8 cellular contexts compared by ENCODE assay signal in the genomic region with DNA sequence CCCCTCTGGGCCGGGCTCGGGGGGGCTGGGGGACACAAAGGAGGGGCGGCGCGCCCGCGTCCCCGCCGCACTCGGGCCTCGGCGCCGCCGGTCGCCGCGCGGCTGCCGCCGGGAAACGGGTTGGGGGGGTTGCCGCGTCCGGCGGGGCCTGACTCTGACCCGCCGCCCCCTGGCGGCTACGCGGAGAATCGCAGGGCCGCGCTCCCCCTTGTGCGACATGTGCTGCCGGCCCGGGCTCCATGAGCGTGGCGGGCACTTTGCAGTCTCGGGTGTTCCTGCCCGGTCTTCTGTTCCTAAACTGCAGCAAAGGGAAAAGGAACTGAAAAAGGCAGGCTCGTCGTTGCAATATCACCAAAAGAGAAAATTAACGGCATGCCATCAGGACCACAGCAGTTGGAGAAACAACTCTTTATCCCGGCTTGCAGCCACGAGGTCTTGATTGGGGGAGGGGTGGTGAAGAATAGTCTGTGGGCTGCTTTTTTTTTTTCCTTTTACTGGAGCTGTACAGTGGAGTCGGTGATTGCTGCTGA. TPM values are rescaled to one million over a fixed set of nuclear protein-coding genes. Genes with fewer than 3 reads are reported as not detected.
DNase-seq lines count a peak whose midpoint lies in the region; ATAC-seq and TF ChIP-seq lines count a peak whose summit lies in the region.

No MANE protein-coding gene starts in this region.

- H3K36me3 ChIP-seq in ovary (no peaks in the 10 kb centered on the region), thyroid gland (peaks cover 5% of the 10 kb centered on the region in 2 donors)

- TF ChIP-seq CTCF in HFFc6 (IDR thresholded peaks at IDR 0.05) (peak; percentile 90), ovary (IDR thresholded peaks at IDR 0.05) (peak; percentile 74 to 97 (median 91)), thyroid gland (IDR thresholded peaks at IDR 0.05) (peak; percentile 71 to 99 (median 95))

- peak overlapping the region; percentile 99 for H3K4me3 Mint-ChIP-seq in HFFc6
- H3K4me3 Mint-ChIP-seq in activated naive CD8-positive, alpha-beta T cell, result peak overlapping the region; percentile 99

- TF ChIP-seq POLR2A in ovary (IDR thresholded peaks at IDR 0.05) (peak; percentile 23), thyroid gland (IDR thresholded peaks at IDR 0.05) (peak in 1 of 2 donors; percentile 69)

- peak overlapping the region; percentile 95 to 98 for H3K27ac ChIP-seq in ovary
- H3K27ac ChIP-seq in thyroid gland, result peak overlapping the region; percentile 82 to 90 (median 90)

- H3K9me3 ChIP-seq in ovary (no peaks in the 10 kb centered on the region), thyroid gland (no peaks in the 10 kb centered on the region)

- H3K36me3 Mint-ChIP-seq in HFFc6 (ENCODE audit: low read depth), result peaks cover 25% of the 10 kb centered on the region
- H3K36me3 Mint-ChIP-seq in activated naive CD8-positive, alpha-beta T cell, result peaks cover 32% of the 10 kb centered on the region

- DNase-seq in GM04504 (ENCODE audit: low read depth), result peak; percentile 71
- peak; percentile 75 for DNase-seq in HFFc6
- peak; percentile 84 for DNase-seq in MV-4-11 (lab: John Stamatoyannopoulos, UW)
- peak; percentile 83 to 98 (median 94) for DNase-seq in head of caudate nucleus
- peak; percentile 89 to 95 (median 94) for DNase-seq in ovary
- DNase-seq in thyroid gland, result peak; percentile 94 to 95

- TF ChIP-seq EP300 in ovary (IDR thresholded peaks at IDR 0.05), result no peak

- H3K9me3 Mint-ChIP-seq in HFFc6, result no peaks in the 10 kb centered on the region
- H3K9me3 Mint-ChIP-seq in activated naive CD8-positive, alpha-beta T cell (ENCODE audit: low read depth), result no peaks in the 10 kb centered on the region

- H3K27ac Mint-ChIP-seq in HFFc6, result peak overlapping the region; percentile 95
- H3K27ac Mint-ChIP-seq in activated naive CD8-positive, alpha-beta T cell, result peak overlapping the region; percentile 98

- peaks cover 31% of the 10 kb centered on the region for H3K4me1 Mint-ChIP-seq in HFFc6 (ENCODE audit: low read depth)
- peaks cover 59% of the 10 kb centered on the region for H3K4me1 Mint-ChIP-seq in activated naive CD8-positive, alpha-beta T cell (ENCODE audit: low read depth)

- peaks cover 7% of the 10 kb centered on the region for H3K27me3 Mint-ChIP-seq in HFFc6 (ENCODE audit: insufficient read depth)
- no peaks in the 10 kb centered on the region for H3K27me3 Mint-ChIP-seq in activated naive CD8-positive, alpha-beta T cell

- H3K27me3 ChIP-seq in ovary (no peaks in the 10 kb centered on the region), thyroid gland (no peaks in the 10 kb centered on the region)

- ATAC-seq in SK-N-SH treated with all-trans-retinoic acid at 6 μM for 48 hours, result peak; percentile 70

- H3K4me1 ChIP-seq in ovary (ENCODE audit: insufficient read depth) (peaks cover 2% of the 10 kb centered on the region), thyroid gland (peaks cover 34 to 36% of the 10 kb centered on the region in 2 donors)

- WGBS in ovary, 3 donors, result 0 to 1% (median 0%) methylated on average over 25 to 46 of the region's 46 CpGs
- WGBS in thyroid gland, 2 donors, result 0 to 1% methylated on average over 16 to 21 of the region's 46 CpGs

- H3K4me3 ChIP-seq in ovary, result peak overlapping the region; percentile 74
- peak overlapping the region in 2 of 3 donors; percentile 74 to 82 for H3K4me3 ChIP-seq in thyroid gland (replicated peaks in 1 of 3)

- intact Hi-C loops in head of caudate nucleus (cut with DNase I) (no loop called here), ovary (cut with DNase I) (no loop called here), thyroid gland (cut with DNase I) (no loop called here)

TF ChIP-seq in SK-N-SH treated with all-trans-retinoic acid at 6 μM for 48 hours, 23 proteins besides CTCF, POLR2A, EP300 and RAD21:
- TF ChIP-seq, protein P1, sequence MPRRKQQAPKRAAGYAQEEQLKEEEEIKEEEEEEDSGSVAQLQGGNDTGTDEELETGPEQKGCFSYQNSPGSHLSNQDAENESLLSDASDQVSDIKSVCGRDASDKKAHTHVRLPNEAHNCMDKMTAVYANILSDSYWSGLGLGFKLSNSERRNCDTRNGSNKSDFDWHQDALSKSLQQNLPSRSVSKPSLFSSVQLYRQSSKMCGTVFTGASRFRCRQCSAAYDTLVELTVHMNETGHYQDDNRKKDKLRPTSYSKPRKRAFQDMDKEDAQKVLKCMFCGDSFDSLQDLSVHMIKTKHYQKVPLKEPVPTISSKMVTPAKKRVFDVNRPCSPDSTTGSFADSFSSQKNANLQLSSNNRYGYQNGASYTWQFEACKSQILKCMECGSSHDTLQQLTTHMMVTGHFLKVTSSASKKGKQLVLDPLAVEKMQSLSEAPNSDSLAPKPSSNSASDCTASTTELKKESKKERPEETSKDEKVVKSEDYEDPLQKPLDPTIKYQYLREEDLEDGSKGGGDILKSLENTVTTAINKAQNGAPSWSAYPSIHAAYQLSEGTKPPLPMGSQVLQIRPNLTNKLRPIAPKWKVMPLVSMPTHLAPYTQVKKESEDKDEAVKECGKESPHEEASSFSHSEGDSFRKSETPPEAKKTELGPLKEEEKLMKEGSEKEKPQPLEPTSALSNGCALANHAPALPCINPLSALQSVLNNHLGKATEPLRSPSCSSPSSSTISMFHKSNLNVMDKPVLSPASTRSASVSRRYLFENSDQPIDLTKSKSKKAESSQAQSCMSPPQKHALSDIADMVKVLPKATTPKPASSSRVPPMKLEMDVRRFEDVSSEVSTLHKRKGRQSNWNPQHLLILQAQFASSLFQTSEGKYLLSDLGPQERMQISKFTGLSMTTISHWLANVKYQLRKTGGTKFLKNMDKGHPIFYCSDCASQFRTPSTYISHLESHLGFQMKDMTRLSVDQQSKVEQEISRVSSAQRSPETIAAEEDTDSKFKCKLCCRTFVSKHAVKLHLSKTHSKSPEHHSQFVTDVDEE (CRISPR knock-in tag; IDR thresholded peaks at IDR 0.05), result 0 out of 2 replicates have a peak, but pooled peaks have one; percentile 30
- TF ChIP-seq ZNF8 (CRISPR knock-in tag; IDR thresholded peaks at IDR 0.05), result no peak
- TF ChIP-seq, protein P2, sequence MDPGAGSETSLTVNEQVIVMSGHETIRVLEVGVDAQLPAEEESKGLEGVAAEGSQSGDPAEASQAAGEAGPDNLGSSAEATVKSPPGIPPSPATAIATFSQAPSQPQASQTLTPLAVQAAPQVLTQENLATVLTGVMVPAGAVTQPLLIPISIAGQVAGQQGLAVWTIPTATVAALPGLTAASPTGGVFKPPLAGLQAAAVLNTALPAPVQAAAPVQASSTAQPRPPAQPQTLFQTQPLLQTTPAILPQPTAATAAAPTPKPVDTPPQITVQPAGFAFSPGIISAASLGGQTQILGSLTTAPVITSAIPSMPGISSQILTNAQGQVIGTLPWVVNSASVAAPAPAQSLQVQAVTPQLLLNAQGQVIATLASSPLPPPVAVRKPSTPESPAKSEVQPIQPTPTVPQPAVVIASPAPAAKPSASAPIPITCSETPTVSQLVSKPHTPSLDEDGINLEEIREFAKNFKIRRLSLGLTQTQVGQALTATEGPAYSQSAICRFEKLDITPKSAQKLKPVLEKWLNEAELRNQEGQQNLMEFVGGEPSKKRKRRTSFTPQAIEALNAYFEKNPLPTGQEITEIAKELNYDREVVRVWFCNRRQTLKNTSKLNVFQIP (CRISPR knock-in tag; IDR thresholded peaks at IDR 0.05; ENCODE audit: borderline replicate concordance, low read depth), result 0 out of 2 replicates have a peak, but pooled peaks have one; percentile 64
- no peak for TF ChIP-seq ZC3H10 (CRISPR knock-in tag; IDR thresholded peaks at IDR 0.05)
TF ChIP-seq in SK-N-SH treated with all-trans-retinoic acid at 6 μM for 48 hours: peak in this region for 2.

RNA-seq across cellular contexts. Expression of a gene that starts 1.5 kb away (rescaled TPM):
- 1 to 10 TPM in 1 of 6 experiments, under 1 TPM in 5; 0.40 to 1.1 (median 0.90) TPM for total RNA-seq in HFFc6 (2021; fragmentation: NEBNext Ultra II Directional; extraction: Animal tissue kit (Norgen Biotek cat#: 25700))
- total RNA-seq in ovary (1 to 10 TPM; 4.3 to 7.9 (median 5.3) TPM), thyroid gland (10 to 100 TPM in 1 of 4 donors, 1 to 10 TPM in 3; 2.2 to 12.1 (median 6.4) TPM)
- 1 to 10 TPM in 1 of 2 donors, under 1 TPM in 1; 0.82 to 1.1 TPM for polyA plus RNA-seq in ovary

RNA-seq across cellular contexts. Expression of a gene that starts 49.5 kb away (rescaled TPM):
- under 1 TPM in 1 of 6 experiments, not detected in 5; 0.06 TPM for total RNA-seq in HFFc6 (2021; fragmentation: NEBNext Ultra II Directional; extraction: Animal tissue kit (Norgen Biotek cat#: 25700))
- 1 to 10 TPM in 2 of 7 donors, under 1 TPM in 5; 0.10 to 1.5 (median 0.38) TPM for total RNA-seq in ovary
- under 1 TPM; 0.18 to 0.75 TPM for polyA plus RNA-seq in ovary
- total RNA-seq in thyroid gland, result 1 to 10 TPM in 3 of 4 donors, under 1 TPM in 1; 0.67 to 2.3 (median 1.3) TPM

Comparison
In these comparisons a context has a peak if more than half of its experiments do, and no peak if none do; other contexts are left out.
1. Peak in every context shown above with its lines: DNase-seq, ATAC-seq, H3K4me3 ChIP-seq and H3K27ac ChIP-seq.